Comparison of ENCODE assay signal across 14 cellular contexts in the genomic region with DNA sequence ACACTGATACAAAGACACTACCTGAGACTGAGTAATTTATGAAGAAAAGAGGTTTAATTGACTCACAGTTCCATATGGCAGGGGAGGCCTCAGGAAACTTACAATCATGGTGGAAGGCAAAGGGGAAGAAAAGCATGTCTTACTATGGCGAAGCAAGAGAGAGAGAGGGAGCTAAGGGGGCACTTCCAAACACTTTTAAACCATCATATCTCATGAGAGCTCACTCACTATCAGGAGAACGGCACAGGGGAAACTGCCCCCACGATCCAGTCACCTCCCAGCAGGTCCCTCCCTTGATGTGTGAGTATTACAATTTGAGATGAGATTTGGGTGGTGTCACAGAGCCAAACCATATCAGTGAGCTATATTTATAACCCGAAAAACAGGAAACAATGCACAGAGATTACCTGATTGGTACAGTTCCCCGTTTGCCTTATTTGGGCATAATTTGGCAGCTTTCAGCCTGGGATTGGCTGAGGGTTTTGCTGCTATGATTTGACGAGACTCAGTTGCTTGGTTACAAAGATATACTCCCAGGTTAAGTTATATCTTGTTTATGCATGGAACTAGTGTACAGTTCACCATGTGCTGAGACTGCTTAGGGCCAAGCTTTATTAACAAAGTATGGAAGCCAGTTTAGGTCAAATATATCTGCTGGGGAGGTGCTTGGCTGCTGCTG.
"Had no signal": no experiment of that assay in that cellular context is flagged by ENCODE, and none has a peak within 500 bp of the region (broad histone marks: within the 10 kb centered on the region; RNA-seq: fewer than 3 reads in every experiment).

No MANE protein-coding gene starts in this region.

- FAIRE-seq: urothelium cell line had no signal

- DNase-seq: activated effector memory CD4-positive, alpha-beta T cell treated with anti-CD3 and anti-CD28 coated beads, Interleukin-2, amount 50 U/mL, for 16 hours; activated T-cell treated with anti-CD3 and anti-CD28 coated beads, Interleukin-2, amount 50 U/mL, for 4 hours; amniotic stem cell; cortex of kidney; effector memory CD4-positive, alpha-beta T cell; left cardiac atrium; midbrain; retina had no signal

- H3K9ac ChIP-seq: parathyroid adenoma had no signal

- H3K27ac ChIP-seq: epithelial cell of prostate, parathyroid adenoma, skin epidermis had no signal

- H3K79me2 ChIP-seq: parathyroid adenoma had no signal

- H3K4me3 ChIP-seq: lung, skin epidermis had no signal

- H2AFZ ChIP-seq: parathyroid adenoma had no signal

- H3K4me1 ChIP-seq: parathyroid adenoma had no signal

- ATAC-seq: activated naive CD4-positive, alpha-beta T cell treated with anti-CD3 and anti-CD28 coated beads, Interleukin-2, amount 50 U/mL, for 72 hours; activated T-cell treated with anti-CD3 and anti-CD28 coated beads, Interleukin-2, amount 50 U/mL, for 4 hours; left cardiac atrium had no signal
